Comparison of ENCODE assay signal across 1 cellular context in genomic region chr17:29292071-29292991, GRCh38.
TF ChIP-seq lines count a peak whose summit lies in the region.

No MANE protein-coding gene starts in this region.

TF ChIP-seq in HepG2, 621 proteins besides CTCF, POLR2A, EP300 and RAD21 (continued from another document):
- TF ChIP-seq IKZF5 (CRISPR knock-in tag; IDR thresholded peaks at IDR 0.05) (no peak), ZNF12 (CRISPR knock-in tag; IDR thresholded peaks at IDR 0.05) (peak; percentile 87), AGO1 (IDR thresholded peaks at IDR 0.05; ENCODE audit: low read depth, low read length, poor library complexity, severe bottlenecking) (peak; percentile 53), ZNF644 (CRISPR knock-in tag; IDR thresholded peaks at IDR 0.05; ENCODE audit: low read depth) (0 out of 2 replicates have a peak, but pooled peaks have one; percentile 47), TSC22D2 (CRISPR knock-in tag; IDR thresholded peaks at IDR 0.05; ENCODE audit: borderline replicate concordance) (no peak), MXI1 (IDR thresholded peaks at IDR 0.05; ENCODE audit: borderline replicate concordance, low read depth, low read length) (peak; percentile 3; the same call in 1 of the 3 replicates), SIN3A (IDR thresholded peaks at IDR 0.05; ENCODE audit: borderline replicate concordance, low read depth, low read length) (peak; percentile 35; the same call in 1 of the 2 replicates), ZNF850 (CRISPR knock-in tag; conservative IDR thresholded peaks at IDR 0.05) (no peak)
